17 cellular contexts compared by ENCODE assay signal in the genomic region with DNA sequence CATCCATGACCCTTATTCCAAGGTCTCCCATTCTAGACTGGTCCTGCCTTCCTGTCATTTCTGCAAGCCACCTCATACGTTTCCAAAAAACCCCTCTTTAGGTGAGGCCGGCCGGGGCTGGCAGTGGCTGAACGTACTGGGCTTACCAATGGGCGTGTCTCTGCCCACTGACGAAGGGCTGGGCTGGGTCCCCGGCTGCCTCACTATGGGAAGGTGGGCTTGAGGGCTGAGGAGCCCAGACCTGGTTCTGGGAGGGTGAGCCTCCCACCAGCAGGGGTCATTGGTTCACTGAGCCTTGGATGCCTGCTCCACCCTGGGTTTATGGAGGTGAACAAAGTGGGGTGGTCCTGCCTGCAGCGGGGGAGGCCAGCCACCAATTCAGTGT. TPM values are rescaled to one million over a fixed set of nuclear protein-coding genes. Genes with fewer than 3 reads are reported as not detected.
DNase-seq lines count a peak whose midpoint lies in the region; ATAC-seq, FAIRE-seq and TF ChIP-seq lines count a peak whose summit lies in the region.
"Had no signal": no experiment of that assay in that cellular context is flagged by ENCODE, and none has a peak within 500 bp of the region (broad histone marks: within the 10 kb centered on the region; RNA-seq: fewer than 3 reads in every experiment).

No MANE protein-coding gene starts in this region.

- intact Hi-C loops in cardiac septum (cut with DNase I) = no loop called here
- intact Hi-C loops in HepG2 (cut with micrococcal nuclease; ENCODE audit: unreplicated experiment) = no loop called here
- intact Hi-C loops in aorta (cut with DNase I) = no loop called here

- POLR2A ChIA-PET in HepG2 (lab: Yijun Ruan, JAX) = interaction anchor here (2.8 kb wide), 1 partner anchor 19 kb away, joined by 12 read pairs; the partner anchor contains the start of gene KDM8

- peaks cover 14% of the 10 kb centered on the region for H3K4me1 Mint-ChIP-seq in activated T-helper 17 cell treated with anti-CD3 and anti-CD28 coated beads, Interleukin-2, amount 50 U/mL, for 72 hours

- CTCF ChIA-PET in HepG2 (lab: Yijun Ruan, JAX; ENCODE audit: low intra/inter-chr PET ratio, low total read pairs) = no interaction called here

- H3K9ac ChIP-seq in HepG2 (ENCODE audit: insufficient read depth, low read depth, low read length) = no peak overlapping the region

- H3K4me1 ChIP-seq in cardiac muscle cell (ENCODE audit: low read depth) (peaks cover 16% of the 10 kb centered on the region), HepG2 (ENCODE audit: insufficient read depth, low read length) (no peaks in the 10 kb centered on the region), aorta (ENCODE audit: control insufficient read depth in 1 of 2, insufficient read depth in 2 of 2, low read length in 2 of 2) (no peaks in the 10 kb centered on the region)

- H3K9me3 ChIP-seq in cardiac muscle cell (ENCODE audit: low read depth) (no peaks in the 10 kb centered on the region), HepG2 (ENCODE audit: low read length) (no peaks in the 10 kb centered on the region), aorta (ENCODE audit: control insufficient read depth, low read length) (no peaks in the 10 kb centered on the region)
- H3K9me3 ChIP-seq: spleen, thyroid gland had no signal

- TF ChIP-seq CTCF in cardiac muscle cell (IDR thresholded peaks at IDR 0.05; ENCODE audit: low read depth, low read length) (no peak), HepG2 (CRISPR knock-in tag; IDR thresholded peaks at IDR 0.05) (peak; percentile 63)

- BruUV-seq in HepG2 (replicated peaks; lab: Mats Ljungman, UMichigan) = no TSS peak

- no peaks in the 10 kb centered on the region for H3K79me2 ChIP-seq in HepG2 (ENCODE audit: insufficient read depth, low read length)

- ATAC-seq in activated T-helper 17 cell treated with anti-CD3 and anti-CD28 coated beads, Interleukin-2, amount 50 U/mL, for 72 hours (replicated peaks) = peak; percentile 15
- ATAC-seq in HepG2 (peak; percentile 41), aorta (ENCODE audit: low FRiP score) (no peak), GM21717 (IDR thresholded peaks at IDR 0.05; ENCODE audit: unreplicated experiment) (no peak)

- no peaks in the 10 kb centered on the region for H3K36me3 ChIP-seq in cardiac muscle cell
- H3K36me3 ChIP-seq in HepG2 (replicated peaks in 1 of 2; ENCODE audit: control insufficient read depth in 1 of 2, insufficient read depth in 2 of 2, low read length in 2 of 2) = peaks cover 5 to 8% of the 10 kb centered on the region in 2 experiments; a peak in 3 of 5 replicates
- no peaks in the 10 kb centered on the region for H3K36me3 ChIP-seq in aorta (ENCODE audit: control insufficient read depth in 1 of 2, insufficient read depth in 2 of 2, low read length in 1 of 2)

- H4K20me1 ChIP-seq in HepG2 (ENCODE audit: insufficient read depth, low read length) = no peaks in the 10 kb centered on the region

- H3K27ac Mint-ChIP-seq in activated T-helper 17 cell treated with anti-CD3 and anti-CD28 coated beads, Interleukin-2, amount 50 U/mL, for 72 hours = peak overlapping the region; percentile 28

- H3K4me3 Mint-ChIP-seq in activated T-helper 17 cell treated with anti-CD3 and anti-CD28 coated beads, Interleukin-2, amount 50 U/mL, for 72 hours = no peak overlapping the region

- H3K27me3 ChIP-seq in cardiac muscle cell (no peaks in the 10 kb centered on the region), HepG2 (ENCODE audit: control insufficient read depth in 1 of 2, insufficient read depth in 2 of 2, low read length in 2 of 2) (no peaks in the 10 kb centered on the region), aorta (ENCODE audit: control insufficient read depth in 1 of 2, insufficient read depth in 2 of 2, low read length in 1 of 2) (no peaks in the 10 kb centered on the region)
- H3K27me3 ChIP-seq: spleen, thyroid gland had no signal

- H3K4me3 ChIP-seq in cardiac muscle cell (no peak overlapping the region), HepG2 (replicated peaks in 1 of 3; ENCODE audit: insufficient read depth in 1 of 3, low read depth in 2 of 3, low read length in 3 of 3) (no peak overlapping the region), aorta (ENCODE audit: low read length in 2 of 2) (no peak overlapping the region)
- H3K4me3 ChIP-seq: lung, spleen, thyroid gland had no signal

- no peak overlapping the region for H2AFZ ChIP-seq in HepG2 (ENCODE audit: low read length)

- FAIRE-seq in HepG2 (lab: Jason Lieb, UNC) = no peak

- no peaks in the 10 kb centered on the region for H3K27me3 Mint-ChIP-seq in activated T-helper 17 cell treated with anti-CD3 and anti-CD28 coated beads, Interleukin-2, amount 50 U/mL, for 72 hours

- H3K9me3 Mint-ChIP-seq in activated T-helper 17 cell treated with anti-CD3 and anti-CD28 coated beads, Interleukin-2, amount 50 U/mL, for 72 hours = no peaks in the 10 kb centered on the region
- H3K9me3 Mint-ChIP-seq: brain had no signal

- DNase-seq in cardiac muscle cell (ENCODE audit: low read depth in 1 of 2, low spot score in 1 of 2) (no peak), cardiac septum (ENCODE audit: low spot score) (no peak), HepG2 (ENCODE audit: low spot score) (no peak), aorta (peak; percentile 37 to 72), activated gamma-delta T cell treated with Interleukin-2 at 50 U/mL for 16 hours (no peak)
- DNase-seq in stimulated activated CD4-positive, alpha-beta T cell treated with anti-CD3 and anti-CD28 coated beads, Interleukin-2, amount 100 ng/mL, for 24 hours = no peak
- DNase-seq: activated CD4-positive, alpha-beta T cell treated with anti-CD3 and anti-CD28 coated beads, Interleukin-2, amount 50 U/mL, for 48 hours; activated effector memory CD4-positive, alpha-beta T cell treated with Interleukin-2 at 50 U/mL for 16 hours; hypothalamus; NCI-H345; OCI-M1; spleen; thyroid gland had no signal

- H3K4me2 ChIP-seq in HepG2 (ENCODE audit: low read depth, low read length) = no peak overlapping the region

- in situ Hi-C loops in HepG2 (cut with HindIII; ENCODE audit: extremely low pct_ligation_motif_present, low pct_unique_long_range_greater_than_20kb) = no loop called here

- H3K27ac ChIP-seq in cardiac muscle cell (peak overlapping the region; percentile 91), HepG2 (ENCODE audit: extremely low read length, insufficient read depth, low read length) (no peak overlapping the region), aorta (ENCODE audit: low read depth in 1 of 2, low read length in 2 of 2) (no peak overlapping the region)
- H3K27ac ChIP-seq: thyroid gland had no signal

- TF ChIP-seq EP300 in HepG2 (IDR thresholded peaks at IDR 0.05; ENCODE audit: low read depth in 2 of 2, low read length in 2 of 2) (no peak), HepG2 (CRISPR knock-in tag; IDR thresholded peaks at IDR 0.05; ENCODE audit: borderline replicate concordance) (no peak)

- peak in 1 of 2 experiments; percentile 32; a peak in 1 of 4 replicates for TF ChIP-seq POLR2A in HepG2 (IDR thresholded peaks at IDR 0.05; ENCODE audit: insufficient read depth in 1 of 2, low read depth in 2 of 2, low read length in 2 of 2)

- TF ChIP-seq RAD21 in HepG2 (CRISPR knock-in tag; IDR thresholded peaks at IDR 0.05) = no peak

- 90% methylated on average over 8 of the region's 8 CpGs for WGBS in HepG2 (ENCODE audit: low lambda C conversion rate)
- 66 to 76% methylated on average over 8 of the region's 8 CpGs for WGBS in aorta, 2 donors

- peaks cover 48% of the 10 kb centered on the region for H3K36me3 Mint-ChIP-seq in activated T-helper 17 cell treated with anti-CD3 and anti-CD28 coated beads, Interleukin-2, amount 50 U/mL, for 72 hours (ENCODE audit: low read depth)
- H3K36me3 Mint-ChIP-seq: brain had no signal

RNA-seq across cellular contexts. Expression of gene KDM8, which starts 19.9 kb away (rescaled TPM):
- total RNA-seq in cardiac muscle cell = 5.7 and 8.5 TPM in 2 replicates
- polyA plus RNA-seq in cardiac muscle cell = 10.5 TPM in 2 replicates
- 3.0 TPM for total RNA-seq in cardiac septum
- 1 to 10 TPM; 7.7 to 9.1 TPM for total RNA-seq in activated T-helper 17 cell treated with anti-CD3 and anti-CD28 coated beads, Interleukin-2, amount 50 U/mL, for 72 hours
- 5.2 and 8.6 TPM in 2 replicates for total RNA-seq in HepG2 (2016; rRNA removed; fragmentation: Illumina TruSeq; extraction: Trizol)
- total RNA-seq in HepG2 (2016; cell fraction: cytosol; rRNA removed; fragmentation: Illumina TruSeq; extraction: Trizol; ENCODE audit: low read depth) = 4.8 and 8.6 TPM in 2 replicates
- 6.8 and 8.9 TPM in 2 replicates for total RNA-seq in HepG2 (2016; cell fraction: insoluble cytoplasmic fraction; rRNA removed; fragmentation: Illumina TruSeq; extraction: Trizol)
- total RNA-seq in HepG2 (2016; cell fraction: membrane; rRNA removed; fragmentation: Illumina TruSeq; extraction: Trizol) = 5.4 and 6.5 TPM in 2 replicates
- total RNA-seq in HepG2 (2016; cell fraction: nucleus; rRNA removed; fragmentation: Illumina TruSeq; extraction: Trizol) = 10.5 and 11.8 TPM in 2 replicates
- polyA plus RNA-seq in HepG2 (2011; rRNA removed) = 3.3 and 4.0 TPM in 2 replicates
- polyA plus RNA-seq in HepG2 (2011; cell fraction: cytosol; rRNA removed) = 1.7 and 1.8 TPM in 2 replicates
- 18.0 and 23.0 TPM in 2 replicates for polyA plus RNA-seq in HepG2 (2011; cell fraction: nucleus; rRNA removed)
- 3.3 and 3.7 TPM in 2 replicates for polyA plus RNA-seq in HepG2 (2012)
- polyA plus RNA-seq in HepG2 (2016; cell fraction: cytosol; fragmentation: Illumina TruSeq; extraction: Trizol; ENCODE audit: low read depth) = 1.4 and 2.0 TPM in 2 replicates
- polyA plus RNA-seq in HepG2 (2016; cell fraction: insoluble cytoplasmic fraction; fragmentation: Illumina TruSeq; extraction: Trizol; ENCODE audit: low read depth) = 8.2 and 9.2 TPM in 2 replicates
- 2.7 and 2.8 TPM in 2 replicates for polyA plus RNA-seq in HepG2 (2016; cell fraction: membrane; fragmentation: Illumina TruSeq; extraction: Trizol; ENCODE audit: low read depth)
- 14.1 and 16.6 TPM in 2 replicates for polyA plus RNA-seq in HepG2 (2016; cell fraction: nucleus; fragmentation: Illumina TruSeq; extraction: Trizol; ENCODE audit: insufficient read depth, low read depth)
- 8.5 and 15.7 TPM in 2 replicates for polyA minus RNA-seq in HepG2 (2011; rRNA and poly(A)+ RNA removed; ENCODE audit: low replicate concordance)
- polyA minus RNA-seq in HepG2 (2011; cell fraction: cytosol; rRNA and poly(A)+ RNA removed) = 1.7 and 2.4 TPM in 2 replicates
- polyA minus RNA-seq in HepG2 (2011; cell fraction: nucleus; rRNA and poly(A)+ RNA removed) = 13.1 and 14.7 TPM in 2 replicates
- 1 to 10 TPM; 4.3 to 5.6 TPM for total RNA-seq in aorta
- polyA plus RNA-seq in aorta = 1 to 10 TPM; 7.0 to 7.4 TPM

RNA-seq across cellular contexts. Expression of gene NSMCE1, which starts 45.4 kb away (rescaled TPM):
- total RNA-seq in cardiac muscle cell (14.2 and 28.2 TPM in 2 replicates), cardiac septum (27.2 TPM), HepG2 (2016; rRNA removed; fragmentation: Illumina TruSeq; extraction: Trizol) (52.9 and 53.2 TPM in 2 replicates), aorta (10 to 100 TPM; 34.6 to 39.1 TPM)
- polyA plus RNA-seq in cardiac muscle cell (23.4 and 65.8 TPM in 2 replicates), HepG2 (2011; rRNA removed) (42.7 and 43.5 TPM in 2 replicates), aorta (10 to 100 TPM; 71.0 to 74.2 TPM)
- 10 to 100 TPM; 59.6 to 99.8 TPM for total RNA-seq in activated T-helper 17 cell treated with anti-CD3 and anti-CD28 coated beads, Interleukin-2, amount 50 U/mL, for 72 hours
- 17.2 and 19.5 TPM in 2 replicates for total RNA-seq in HepG2 (2016; cell fraction: cytosol; rRNA removed; fragmentation: Illumina TruSeq; extraction: Trizol; ENCODE audit: low read depth)
- 55.4 and 56.5 TPM in 2 replicates for total RNA-seq in HepG2 (2016; cell fraction: insoluble cytoplasmic fraction; rRNA removed; fragmentation: Illumina TruSeq; extraction: Trizol)
- 25.5 and 27.7 TPM in 2 replicates for total RNA-seq in HepG2 (2016; cell fraction: membrane; rRNA removed; fragmentation: Illumina TruSeq; extraction: Trizol)
- total RNA-seq in HepG2 (2016; cell fraction: nucleus; rRNA removed; fragmentation: Illumina TruSeq; extraction: Trizol) = 28.0 and 30.5 TPM in 2 replicates
- 43.3 and 48.1 TPM in 2 replicates for polyA plus RNA-seq in HepG2 (2011; cell fraction: cytosol; rRNA removed)
- 9.6 and 20.1 TPM in 2 replicates for polyA plus RNA-seq in HepG2 (2011; cell fraction: nucleus; rRNA removed)
- 63.6 and 69.8 TPM in 2 replicates for polyA plus RNA-seq in HepG2 (2012)
- 16.5 and 23.5 TPM in 2 replicates for polyA plus RNA-seq in HepG2 (2016; cell fraction: cytosol; fragmentation: Illumina TruSeq; extraction: Trizol; ENCODE audit: low read depth)
- 55.4 and 59.8 TPM in 2 replicates for polyA plus RNA-seq in HepG2 (2016; cell fraction: insoluble cytoplasmic fraction; fragmentation: Illumina TruSeq; extraction: Trizol; ENCODE audit: low read depth)
- 23.1 and 25.4 TPM in 2 replicates for polyA plus RNA-seq in HepG2 (2016; cell fraction: membrane; fragmentation: Illumina TruSeq; extraction: Trizol; ENCODE audit: low read depth)
- polyA plus RNA-seq in HepG2 (2016; cell fraction: nucleus; fragmentation: Illumina TruSeq; extraction: Trizol; ENCODE audit: insufficient read depth, low read depth) = 58.1 and 59.0 TPM in 2 replicates
- polyA minus RNA-seq in HepG2 (2011; rRNA and poly(A)+ RNA removed; ENCODE audit: low replicate concordance) = 68.2 and 105 TPM in 2 replicates
- polyA minus RNA-seq in HepG2 (2011; cell fraction: cytosol; rRNA and poly(A)+ RNA removed) = 19.2 and 19.6 TPM in 2 replicates
- 12.1 and 29.7 TPM in 2 replicates for polyA minus RNA-seq in HepG2 (2011; cell fraction: nucleus; rRNA and poly(A)+ RNA removed)

Comparison
In these comparisons a context has a peak if more than half of its experiments do, and no peak if none do; other contexts are left out.
1. DNase-seq: peak in aorta (2 of 2); none in cardiac muscle cell (0 of 2), cardiac septum (single experiment), HepG2 (single experiment), activated gamma-delta T cell treated with Interleukin-2 at 50 U/mL for 16 hours (single experiment) and stimulated activated CD4-positive, alpha-beta T cell treated with anti-CD3 and anti-CD28 coated beads, Interleukin-2, amount 100 ng/mL, for 24 hours (0 of 2).
2. ATAC-seq: peak in activated T-helper 17 cell treated with anti-CD3 and anti-CD28 coated beads, Interleukin-2, amount 50 U/mL, for 72 hours (single experiment) and HepG2 (single experiment); none in aorta (single experiment) and GM21717 (single experiment).